1 cellular context compared by ENCODE assay signal in genomic region chr1:154405762-154406571, GRCh38.
TF ChIP-seq lines count a peak whose summit lies in the region.

No MANE protein-coding gene starts in this region.

TF ChIP-seq in GM12878, 131 proteins besides CTCF, POLR2A, EP300 and RAD21 (continued from another document):
- peak; percentile 22; the same call in 1 of the 2 replicates for TF ChIP-seq MTA2 (IDR thresholded peaks at IDR 0.05; ENCODE audit: low read depth)
- TF ChIP-seq POU2F2 (IDR thresholded peaks at IDR 0.05; ENCODE audit: borderline replicate concordance, low read depth, low read length): no peak
- TF ChIP-seq GATAD2B (conservative IDR thresholded peaks at IDR 0.05; ENCODE audit: low read depth): peak; percentile 32; the same call in 1 of the 2 replicates
- 0 out of 3 replicates have a peak, but pooled peaks of 1 of the 2 experiments have one; percentile 14 for TF ChIP-seq EGR1 (IDR thresholded peaks at IDR 0.05; ENCODE audit: borderline replicate concordance in 1 of 2, low read depth in 2 of 2, low read length in 2 of 2)
- peak; percentile 6 to 16; a peak in 2 of 4 replicates for TF ChIP-seq IKZF2 (IDR thresholded peaks at IDR 0.05)
- no peak for TF ChIP-seq PAX8 (IDR thresholded peaks at IDR 0.05)
- no peak for TF ChIP-seq RCOR1 (conservative IDR thresholded peaks at IDR 0.05; ENCODE audit: low read depth, low read length)
- TF ChIP-seq RUNX3 (IDR thresholded peaks at IDR 0.05; ENCODE audit: low read length): peak; percentile 83
- peak; percentile 66; the same call in 1 of the 2 replicates for TF ChIP-seq DPF2 (IDR thresholded peaks at IDR 0.05)
- peak; percentile 49; the same call in 1 of the 2 replicates for TF ChIP-seq EED (IDR thresholded peaks at IDR 0.05; ENCODE audit: low read depth)
- TF ChIP-seq NR2F1 (conservative IDR thresholded peaks at IDR 0.05): peak; percentile 23; the same call in 1 of the 2 replicates
